In the genomic region with DNA sequence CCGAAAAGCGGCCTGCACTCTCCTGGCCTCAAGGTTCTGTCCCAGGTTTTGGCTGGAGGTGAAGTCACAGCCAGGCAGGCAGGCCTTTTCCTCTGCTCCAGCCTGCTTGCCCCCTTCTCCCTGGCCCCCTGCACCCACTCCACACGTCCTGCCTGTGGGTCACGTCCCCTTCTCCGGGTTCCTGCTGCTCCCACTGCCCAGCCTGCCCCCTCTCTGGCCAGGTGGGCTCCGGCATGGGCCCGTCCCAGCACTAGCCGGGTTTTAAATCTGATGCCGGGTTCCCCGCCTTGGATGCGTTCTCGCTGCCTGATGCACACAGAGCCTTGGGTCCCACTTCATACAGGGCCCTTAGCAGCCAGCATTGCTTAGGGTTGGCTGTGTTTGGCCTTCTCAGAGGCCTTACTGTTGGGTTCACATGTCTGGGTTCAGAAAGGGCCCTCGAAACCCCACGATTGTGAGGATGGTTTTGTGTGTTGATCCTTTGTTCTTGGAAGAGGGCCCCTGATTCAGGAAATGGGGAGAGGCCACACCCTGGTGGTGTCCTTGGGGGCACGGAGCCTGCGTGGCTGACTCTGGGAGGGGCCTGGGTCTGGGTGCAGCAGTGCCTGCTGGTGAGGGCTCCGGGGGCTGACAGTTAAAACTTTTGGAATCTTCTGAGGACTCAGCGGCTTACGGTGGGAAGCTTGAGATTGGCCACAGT, we compare ENCODE assay signal across 33 cellular contexts. TPM values are rescaled to one million over a fixed set of nuclear protein-coding genes. Genes with fewer than 3 reads are reported as not detected.
"Had no signal": no experiment of that assay in that cellular context is flagged by ENCODE, and none has a peak within 500 bp of the region (broad histone marks: within the 10 kb centered on the region; RNA-seq: fewer than 3 reads in every experiment).

No MANE protein-coding gene starts in this region.

- H3K36me3 ChIP-seq: adrenal gland, breast epithelium, Peyer's patch, WERI-Rb-1 had no signal

- H3K9me3 Mint-ChIP-seq: activated CD4-positive, alpha-beta T cell treated with anti-CD3 and anti-CD28 coated beads, Interleukin-2, amount 10 ng/mL, durations not matched to agents 24 days and 14 days; activated T-cell treated with anti-CD3 and anti-CD28 coated beads, Interleukin-2, amount 50 U/mL, for 72 hours; activated T-helper 17 cell treated with anti-CD3 and anti-CD28 coated beads, Interleukin-2, amount 50 U/mL, for 72 hours had no signal

- H3K4me3 Mint-ChIP-seq: activated CD4-positive, alpha-beta T cell treated with anti-CD3 and anti-CD28 coated beads, Interleukin-2, amount 10 ng/mL, durations not matched to agents 24 days and 14 days; activated T-cell treated with anti-CD3 and anti-CD28 coated beads, Interleukin-2, amount 50 U/mL, for 72 hours; activated T-helper 17 cell treated with anti-CD3 and anti-CD28 coated beads, Interleukin-2, amount 50 U/mL, for 72 hours had no signal

- H3K9me3 ChIP-seq: adrenal gland, body of pancreas, breast epithelium, Peyer's patch had no signal

- H3K27ac Mint-ChIP-seq: activated CD4-positive, alpha-beta T cell treated with anti-CD3 and anti-CD28 coated beads, Interleukin-2, amount 10 ng/mL, durations not matched to agents 24 days and 14 days; activated T-cell treated with anti-CD3 and anti-CD28 coated beads, Interleukin-2, amount 50 U/mL, for 72 hours; activated T-helper 17 cell treated with anti-CD3 and anti-CD28 coated beads, Interleukin-2, amount 50 U/mL, for 72 hours had no signal

- H3K4me3 ChIP-seq: adrenal gland, body of pancreas, breast epithelium, K562, Peyer's patch had no signal

- H3K4me1 Mint-ChIP-seq: activated CD4-positive, alpha-beta T cell treated with anti-CD3 and anti-CD28 coated beads, Interleukin-2, amount 10 ng/mL, durations not matched to agents 24 days and 14 days; activated T-helper 17 cell treated with anti-CD3 and anti-CD28 coated beads, Interleukin-2, amount 50 U/mL, for 72 hours had no signal

- DNase-seq: activated CD4-positive, alpha-beta T cell treated with anti-CD3 and anti-CD28 coated beads for 1 hour; activated CD4-positive, alpha-beta T cell treated with anti-CD3 and anti-CD28 coated beads, Interleukin-2, amount 10 ng/mL, durations not matched to agents 24 days and 14 days; activated CD4-positive, alpha-beta T cell treated with anti-CD3 and anti-CD28 coated beads, Interleukin-2, amount 50 U/mL, for 4 hours; activated CD4-positive, CD25-positive, alpha-beta regulatory T cell; activated effector memory CD4-positive, alpha-beta T cell treated with anti-CD3 and anti-CD28 coated beads, Interleukin-2, amount 50 U/mL, for 16 hours; activated naive CD4-positive, alpha-beta T cell; activated naive CD4-positive, alpha-beta T cell treated with anti-CD3 and anti-CD28 coated beads, Interleukin-2, amount 50 U/mL, for 16 hours; activated T-cell treated with anti-CD3 and anti-CD28 coated beads, Interleukin-2, amount 50 U/mL, for 1 hour; activated T-cell treated with anti-CD3 and anti-CD28 coated beads, Interleukin-2, amount 50 U/mL, for 72 hours; body of pancreas; cerebellar nuclear complex; NCI-H1092 treated with DMSO at 0.1 percent for 48 hours; NCI-H1417; NCI-H146; NCI-H187; NCI-H2081; NCI-H226; NCI-H446 treated with DMSO at 0.1 percent for 48 hours; NCI-H524 treated with DMSO at 0.1 percent for 48 hours; PC-3; Peyer's patch; RPMI8226; SHP77 treated with DMSO at 0.1 percent for 48 hours; T1000; WERI-Rb-1 had no signal

- ATAC-seq: activated T-cell treated with anti-CD3 and anti-CD28 coated beads, Interleukin-2, amount 50 U/mL, for 72 hours; activated T-helper 17 cell treated with anti-CD3 and anti-CD28 coated beads, Interleukin-2, amount 50 U/mL, for 72 hours; body of pancreas; K562; PC-3 had no signal

- H3K27me3 ChIP-seq: adrenal gland, Peyer's patch had no signal

- H3K4me1 ChIP-seq: adrenal gland, body of pancreas, breast epithelium, Peyer's patch had no signal

- H3K27ac ChIP-seq: adrenal gland, body of pancreas, breast epithelium, Peyer's patch, WERI-Rb-1 had no signal

RNA-seq across cellular contexts. Expression of a gene that starts 6.0 kb away (rescaled TPM):
- total RNA-seq: activated CD4-positive, alpha-beta T cell treated with anti-CD3 and anti-CD28 coated beads, Interleukin-2, amount 10 ng/mL, durations not matched to agents 24 days and 14 days; activated CD8-positive, alpha-beta memory T cell treated with anti-CD3 and anti-CD28 coated beads for 36 hours; activated T-cell treated with anti-CD3 and anti-CD28 coated beads, Interleukin-2, amount 50 U/mL, for 72 hours; activated T-helper 17 cell treated with anti-CD3 and anti-CD28 coated beads, Interleukin-2, amount 50 U/mL, for 72 hours; T-helper 1 cell treated with Interleukin-12 subunit alpha and Interleukin-12 subunit beta and Interleukin-4 antibody, amounts not matched to agents 30 ng/mL and 1 ng/mL, for 36 hours; T-helper 2 cell treated with Interferon-gamma antibody and Interleukin-4, amounts not matched to agents 100 ng/mL and 5 ng/mL, for 36 hours had no signal

RNA-seq across cellular contexts. Expression of a gene that starts 18.3 kb away (rescaled TPM):
- total RNA-seq: activated CD4-positive, alpha-beta T cell treated with anti-CD3 and anti-CD28 coated beads, Interleukin-2, amount 10 ng/mL, durations not matched to agents 24 days and 14 days; activated CD8-positive, alpha-beta memory T cell treated with anti-CD3 and anti-CD28 coated beads for 36 hours; activated T-cell treated with anti-CD3 and anti-CD28 coated beads, Interleukin-2, amount 50 U/mL, for 72 hours; activated T-helper 17 cell treated with anti-CD3 and anti-CD28 coated beads, Interleukin-2, amount 50 U/mL, for 72 hours; body of pancreas; cardiac septum; Peyer's patch; T-helper 1 cell treated with Interleukin-12 subunit alpha and Interleukin-12 subunit beta and Interleukin-4 antibody, amounts not matched to agents 30 ng/mL and 1 ng/mL, for 36 hours; T-helper 2 cell treated with Interferon-gamma antibody and Interleukin-4, amounts not matched to agents 100 ng/mL and 5 ng/mL, for 36 hours had no signal
